1 cellular context compared by ENCODE assay signal in genomic region chr10:98055875-98056516, GRCh38.
TF ChIP-seq lines count a peak whose summit lies in the region.

No MANE protein-coding gene starts in this region.

TF ChIP-seq in H1, 55 proteins besides CTCF, POLR2A, EP300 and RAD21:
- TF ChIP-seq TEAD4 (IDR thresholded peaks at IDR 0.05; ENCODE audit: low read depth, low read length) (no peak), CEBPB (IDR thresholded peaks at IDR 0.05; ENCODE audit: low read depth, low read length) (no peak), YY1 (IDR thresholded peaks at IDR 0.05; ENCODE audit: low read depth, low read length) (0 out of 2 replicates have a peak, but pooled peaks have one; percentile 23), GABPA (IDR thresholded peaks at IDR 0.05; ENCODE audit: borderline replicate concordance, insufficient read depth, low read length) (no peak), KDM1A (IDR thresholded peaks at IDR 0.05; ENCODE audit: borderline replicate concordance, low read length) (no peak), JUND (IDR thresholded peaks at IDR 0.05; ENCODE audit: low read length) (0 out of 2 replicates have a peak, but pooled peaks have one; percentile 22), SIN3A (conservative IDR thresholded peaks at IDR 0.05 in 1 of 2, IDR thresholded peaks at IDR 0.05 in 1 of 2; ENCODE audit: low read depth in 1 of 2, low read length in 2 of 2) (peak; percentile 88 to 94; a peak in 3 of 4 replicates), KDM4A (IDR thresholded peaks at IDR 0.05; ENCODE audit: low read depth, low read length, severe bottlenecking) (no peak), SAP30 (IDR thresholded peaks at IDR 0.05; ENCODE audit: insufficient read depth, insufficient replicate concordance, low read length) (peak; percentile 49), FOSL1 (IDR thresholded peaks at IDR 0.05; ENCODE audit: insufficient read depth, low read depth, low read length) (no peak)
